ENCODE assay signal across 10 cellular contexts in the genomic region with DNA sequence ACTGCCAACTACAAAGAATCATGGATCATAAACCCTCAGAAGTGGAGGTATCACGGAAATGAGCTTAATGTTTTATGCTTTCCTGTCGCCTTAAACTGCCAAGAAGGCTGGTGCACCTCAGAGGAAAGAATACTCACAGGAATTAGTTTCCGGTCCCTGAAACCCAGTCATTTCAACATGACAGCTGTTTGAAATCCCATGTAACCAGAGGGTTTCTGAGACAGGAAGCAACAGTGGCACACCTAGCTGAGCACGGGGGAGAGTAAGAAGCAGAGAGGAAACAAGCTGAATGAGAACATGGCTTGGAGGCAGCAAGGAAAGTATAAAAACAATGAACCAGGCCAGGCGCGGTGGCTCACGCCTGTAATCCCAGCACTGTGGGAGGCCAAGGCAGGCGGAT. TPM values are rescaled to one million over a fixed set of nuclear protein-coding genes. Genes with fewer than 3 reads are reported as not detected.
A peak's percentile ranks its signal among the peaks of the same experiment; 100 is the strongest.
DNase-seq lines count a peak whose midpoint lies in the region; ATAC-seq and TF ChIP-seq lines count a peak whose summit lies in the region.
"Had no signal": no experiment of that assay in that cellular context is flagged by ENCODE, and none has a peak within 500 bp of the region (broad histone marks: within the 10 kb centered on the region; RNA-seq: fewer than 3 reads in every experiment).

No MANE protein-coding gene starts in this region.

- in situ Hi-C loops in GM13976 (cut with MboI; ENCODE audit: low sequenced_read_pairs, unreplicated experiment) = loop anchor here (10.0 kb wide), 1 partner anchor 68 kb away; no protein-coding TSS in a partner anchor

- H3K27ac ChIP-seq in neutrophil = peak overlapping the region; percentile 63
- no peak overlapping the region for H3K27ac ChIP-seq in SJCRH30
- H3K27ac ChIP-seq: left ventricle myocardium inferior had no signal

- ATAC-seq in left ventricle myocardium superior = no peak

- no peaks in the 10 kb centered on the region for H3K9me3 Mint-ChIP-seq in activated naive CD8-positive, alpha-beta T cell (ENCODE audit: low read depth)

- H3K4me3 Mint-ChIP-seq in activated naive CD8-positive, alpha-beta T cell = peak overlapping the region; percentile 74

- no peaks in the 10 kb centered on the region for H3K27me3 Mint-ChIP-seq in activated naive CD8-positive, alpha-beta T cell

- H3K27me3 ChIP-seq in neutrophil = peaks cover 4% of the 10 kb centered on the region
- no peaks in the 10 kb centered on the region for H3K27me3 ChIP-seq in SJCRH30

- H3K27ac Mint-ChIP-seq in activated naive CD8-positive, alpha-beta T cell = peak overlapping the region; percentile 78

- TF ChIP-seq CTCF in GM13976 (IDR thresholded peaks at IDR 0.05; ENCODE audit: borderline replicate concordance, control extremely low read depth, extremely low read depth, insufficient read depth, missing control alignments) (no peak), neutrophil (IDR thresholded peaks at IDR 0.05) (no peak)

- H3K4me3 ChIP-seq in Jurkat, Clone E6-1 (ENCODE audit: low read length) = peak overlapping the region; percentile 2; the same call in 1 of the 2 replicates
- peak overlapping the region in 1 of 2 experiments; percentile 5 for H3K4me3 ChIP-seq in neutrophil (ENCODE audit: low read depth in 1 of 2, low read length in 1 of 2)
- no peak overlapping the region for H3K4me3 ChIP-seq in SJCRH30
- H3K4me3 ChIP-seq: left ventricle myocardium inferior had no signal

- intact Hi-C loops in left ventricle myocardium superior (cut with micrococcal nuclease) = no loop called here

- no peaks in the 10 kb centered on the region for H3K36me3 ChIP-seq in neutrophil
- H3K36me3 ChIP-seq in SJCRH30 = no peaks in the 10 kb centered on the region
- H3K36me3 ChIP-seq: left ventricle myocardium inferior had no signal

- no peaks in the 10 kb centered on the region for H3K9me3 ChIP-seq in neutrophil
- H3K9me3 ChIP-seq in SJCRH30 (replicated peaks) = no peaks in the 10 kb centered on the region
- H3K9me3 ChIP-seq: left ventricle myocardium inferior had no signal

- H3K4me1 ChIP-seq in neutrophil (ENCODE audit: control insufficient read depth in 1 of 2, insufficient read depth in 1 of 2, low read depth in 1 of 2, low read length in 1 of 2) (peaks cover 47 to 63% of the 10 kb centered on the region in 2 experiments), SJCRH30 (0 out of 2 replicates have a peak, but pooled peaks cover 4% of the 10 kb centered on the region)

- H3K4me1 Mint-ChIP-seq in activated naive CD8-positive, alpha-beta T cell (ENCODE audit: low read depth) = peaks cover 82% of the 10 kb centered on the region

- peak; percentile 22 for DNase-seq in GM13976 (ENCODE audit: low spot score)
- DNase-seq in Jurkat, Clone E6-1 (ENCODE audit: low read depth, low spot score) = peak; percentile 77
- no peak for DNase-seq in left ventricle myocardium superior
- DNase-seq in NCI-H1694 treated with DMSO at 0.1 percent for 48 hours (lab: John Stamatoyannopoulos, UW) = no peak
- DNase-seq in GM19240 (ENCODE audit: insufficient read length, low spot score) = no peak
- no peak for DNase-seq in SJCRH30
- DNase-seq: GOT3, left ventricle myocardium inferior had no signal

- peaks cover 5% of the 10 kb centered on the region for H3K36me3 Mint-ChIP-seq in activated naive CD8-positive, alpha-beta T cell

RNA-seq across cellular contexts. Expression of gene JAK1, which starts 3.9 kb away (rescaled TPM):
- polyA plus RNA-seq in Jurkat, Clone E6-1 (2012; ENCODE audit: insufficient read depth, insufficient read length) = 39.3 TPM
- total RNA-seq in left ventricle myocardium superior = 95.7 TPM
- 60.2 and 60.5 TPM in 2 replicates for total RNA-seq in SJCRH30 (2014; rRNA removed; shearing (Covaris generic))

Comparison
In these comparisons a context has a peak if more than half of its experiments do, and no peak if none do; other contexts are left out.
1. DNase-seq: peak in GM13976 (single experiment) and Jurkat, Clone E6-1 (single experiment); none in left ventricle myocardium superior (single experiment), NCI-H1694 treated with DMSO at 0.1 percent for 48 hours (single experiment), GM19240 (single experiment) and SJCRH30 (0 of 2).